In the genomic region with DNA sequence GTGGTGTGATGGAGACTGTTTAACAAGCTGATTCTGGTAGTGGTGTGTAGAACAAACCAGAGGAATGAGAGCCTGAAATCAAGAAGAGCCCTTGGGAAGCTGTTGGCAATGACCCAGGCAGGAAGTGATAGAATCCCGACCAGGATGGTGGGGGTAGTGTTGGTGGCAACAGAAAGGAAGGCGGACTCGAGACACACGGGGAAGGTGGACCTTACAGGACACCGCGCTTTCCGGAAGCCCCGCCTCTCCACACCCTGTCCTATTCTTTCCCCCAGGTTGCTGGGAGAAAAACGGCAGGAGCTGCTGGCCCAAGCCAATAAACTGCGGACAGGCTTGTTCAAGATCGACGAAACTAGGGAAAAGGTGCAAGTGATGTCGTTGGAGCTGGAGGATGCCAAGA, we compare ENCODE assay signal across 15 cellular contexts. TPM values are rescaled to one million over a fixed set of nuclear protein-coding genes. Genes with fewer than 3 reads are reported as not detected.
DNase-seq lines count a peak whose midpoint lies in the region; ATAC-seq and TF ChIP-seq lines count a peak whose summit lies in the region.
"Had no signal": no experiment of that assay in that cellular context is flagged by ENCODE, and none has a peak within 500 bp of the region (broad histone marks: within the 10 kb centered on the region; RNA-seq: fewer than 3 reads in every experiment).

No MANE protein-coding gene starts in this region.

- TF ChIP-seq CTCF in Panc1 (IDR thresholded peaks at IDR 0.05) (no peak), fibroblast of pulmonary artery (IDR thresholded peaks at IDR 0.05; ENCODE audit: low read length, missing control alignments) (no peak), prostate gland (IDR thresholded peaks at IDR 0.05) (no peak)

- H3K27me3 ChIP-seq in Panc1 (ENCODE audit: control insufficient read depth, insufficient read depth, low read length) (no peaks in the 10 kb centered on the region), prostate gland (replicated peaks; ENCODE audit: insufficient read depth) (no peaks in the 10 kb centered on the region), Karpas-422 (ENCODE audit: low read length) (no peaks in the 10 kb centered on the region)
- H3K27me3 ChIP-seq: BLaER1 treated with 17β-estradiol and CSF1 and Interleukin-3, amounts not matched to agents 10 nM and 100 nM; brain microvascular endothelial cell; ovary had no signal

- H3K9me2 ChIP-seq in Karpas-422 (replicated peaks; ENCODE audit: insufficient read depth, low read length): no peaks in the 10 kb centered on the region

- POLR2A ChIA-PET in Panc1 (lab: Charles Lee): no interaction called here

- H3K4me3 ChIP-seq in Panc1 (ENCODE audit: low read depth in 2 of 2, low read length in 2 of 2) (no peak overlapping the region), fibroblast of pulmonary artery (replicated peaks; ENCODE audit: low read depth, low read length) (no peak overlapping the region), prostate gland (no peak overlapping the region), Karpas-422 (ENCODE audit: low read length) (no peak overlapping the region)
- H3K4me3 ChIP-seq: BLaER1 treated with 17β-estradiol and CSF1 and Interleukin-3, amounts not matched to agents 10 nM and 100 nM; ovary had no signal

- WGBS in prostate gland: 17% methylated on average over 13 of the region's 13 CpGs

- in situ Hi-C loops in Panc1 (cut with HindIII; ENCODE audit: low pct_unique_long_range_greater_than_20kb, low sequenced_read_pairs): no loop called here

- H3K4me1 ChIP-seq in Panc1 (ENCODE audit: control insufficient read depth, insufficient read depth, low read length): no peaks in the 10 kb centered on the region; the same call in 1 of the 2 replicates
- no peaks in the 10 kb centered on the region for H3K4me1 ChIP-seq in prostate gland (replicated peaks)
- peaks cover 7% of the 10 kb centered on the region for H3K4me1 ChIP-seq in Karpas-422 (ENCODE audit: low read length)

- no peak overlapping the region for H3K27ac ChIP-seq in Panc1 (ENCODE audit: low read length)
- H3K27ac ChIP-seq in prostate gland: no peak overlapping the region
- H3K27ac ChIP-seq in Karpas-422 (ENCODE audit: low read length): no peak overlapping the region
- H3K27ac ChIP-seq: BLaER1 treated with 17β-estradiol and CSF1 and Interleukin-3, amounts not matched to agents 10 nM and 100 nM; brain microvascular endothelial cell; ovary had no signal

- peak; percentile 60; the same call in 1 of the 2 replicates for ATAC-seq in Panc1

- TF ChIP-seq POLR2A in prostate gland (IDR thresholded peaks at IDR 0.05): no peak

- CTCF ChIA-PET in Panc1 (lab: Charles Lee): interaction anchor here (0.6 kb wide), 1 partner anchor 426 kb away, joined by 4 read pairs; no protein-coding TSS in a partner anchor

- no peak overlapping the region for H2AFZ ChIP-seq in Karpas-422 (ENCODE audit: low read length)

- no peak overlapping the region for H3K9ac ChIP-seq in Karpas-422 (ENCODE audit: low read length)
- H3K9ac ChIP-seq: BLaER1 treated with 17β-estradiol and CSF1 and Interleukin-3, amounts not matched to agents 10 nM and 100 nM had no signal

- H3K36me3 ChIP-seq in Panc1 (ENCODE audit: control insufficient read depth, insufficient read depth, low read length): no peaks in the 10 kb centered on the region
- no peaks in the 10 kb centered on the region for H3K36me3 ChIP-seq in prostate gland
- H3K36me3 ChIP-seq in Karpas-422 (ENCODE audit: insufficient read depth, low read length): no peaks in the 10 kb centered on the region
- H3K36me3 ChIP-seq: BLaER1 treated with 17β-estradiol and CSF1 and Interleukin-3, amounts not matched to agents 10 nM and 100 nM; brain microvascular endothelial cell; ovary had no signal

- no peaks in the 10 kb centered on the region for H4K20me1 ChIP-seq in Karpas-422 (ENCODE audit: insufficient read depth, low read depth, low read length)
- H4K20me1 ChIP-seq: BLaER1 treated with 17β-estradiol and CSF1 and Interleukin-3, amounts not matched to agents 10 nM and 100 nM had no signal

- DNase-seq in ELF-1 (ENCODE audit: low read depth, low spot score) (peak; percentile 28), Panc1 (ENCODE audit: low read depth, low spot score) (no peak), fibroblast of pulmonary artery (ENCODE audit: low read depth) (peak; percentile 31), prostate gland (ENCODE audit: low spot score) (peak; percentile 32), NK-92 (lab: John Stamatoyannopoulos, UW; ENCODE audit: unreplicated experiment) (no peak), DMS 273 (lab: John Stamatoyannopoulos, UW; ENCODE audit: unreplicated experiment) (no peak), Karpas-422 (no peak), amygdala (lab: John Stamatoyannopoulos, UW) (no peak)
- DNase-seq: brain microvascular endothelial cell; hypothalamus; mesenchymal stem cell; ovary; stimulated activated CD4-positive, alpha-beta T cell treated with anti-CD3 and anti-CD28 coated beads, Interleukin-4, amount 100 ng/mL, for 24 hours; stimulated activated naive CD4-positive, alpha-beta T cell treated with Interleukin-2 at 50 U/mL for 16 hours had no signal

- H3K4me2 ChIP-seq in Karpas-422 (ENCODE audit: low read depth, low read length, poor library complexity, severe bottlenecking): no peak overlapping the region
- H3K4me2 ChIP-seq: BLaER1 treated with 17β-estradiol and CSF1 and Interleukin-3, amounts not matched to agents 10 nM and 100 nM had no signal

- H3K9me3 ChIP-seq in Panc1 (ENCODE audit: control insufficient read depth, insufficient read depth, low read depth, low read length) (no peaks in the 10 kb centered on the region), prostate gland (no peaks in the 10 kb centered on the region), Karpas-422 (ENCODE audit: low read length) (no peaks in the 10 kb centered on the region)
- H3K9me3 ChIP-seq: BLaER1 treated with 17β-estradiol and CSF1 and Interleukin-3, amounts not matched to agents 10 nM and 100 nM; ovary had no signal

- intact Hi-C loops in Panc1 (cut with micrococcal nuclease; ENCODE audit: unreplicated experiment): no loop called here
- intact Hi-C loops in prostate gland (cut with DNase I): no loop called here

- no peaks in the 10 kb centered on the region for H3K79me2 ChIP-seq in Karpas-422 (ENCODE audit: low read length)

- no TSS peak for BruUV-seq in Panc1 (replicated peaks; lab: Mats Ljungman, UMichigan)

RNA-seq across cellular contexts. Expression of a gene that starts 30.0 kb away (rescaled TPM):
- 19.9 TPM for total RNA-seq in Panc1 (2021; ENCODE audit: unreplicated experiment)
- polyA plus RNA-seq in Panc1 (2012; ENCODE audit: insufficient read length): 16.0 TPM
- total RNA-seq in prostate gland: 10 to 100 TPM; 12.7 to 30.2 TPM
- total RNA-seq in Karpas-422 (2014; rRNA removed; shearing (Covaris generic); ENCODE audit: low replicate concordance): 11.9 and 34.6 TPM in 2 replicates

RNA-seq across cellular contexts. Expression of a gene that starts 50.9 kb away (rescaled TPM):
- total RNA-seq in Panc1 (2021; ENCODE audit: unreplicated experiment) (1.6 TPM), prostate gland (10 to 100 TPM; 11.1 to 15.7 TPM)
- 1.1 TPM for polyA plus RNA-seq in Panc1 (2012; ENCODE audit: insufficient read length)
- 0.69 and 1.4 TPM in 2 replicates for total RNA-seq in Karpas-422 (2014; rRNA removed; shearing (Covaris generic); ENCODE audit: low replicate concordance)

RNA-seq across cellular contexts. Expression of a gene that starts 53.4 kb away (rescaled TPM):
- total RNA-seq in Panc1 (2021; ENCODE audit: unreplicated experiment) (75.2 TPM), prostate gland (100 to 1,000 TPM in 1 of 2 donors, 10 to 100 TPM in 1; 74.6 to 163 TPM)
- polyA plus RNA-seq in Panc1 (2012; ENCODE audit: insufficient read length): 176 TPM
- 313 and 321 TPM in 2 replicates for total RNA-seq in Karpas-422 (2014; rRNA removed; shearing (Covaris generic); ENCODE audit: low replicate concordance)

RNA-seq across cellular contexts. Expression of a gene that starts 53.8 kb away (rescaled TPM):
- total RNA-seq in Panc1 (2021; ENCODE audit: unreplicated experiment) (8.6 TPM), prostate gland (10 to 100 TPM in 1 of 2 donors, 1 to 10 TPM in 1; 5.7 to 20.8 TPM)
- 9.2 TPM for polyA plus RNA-seq in Panc1 (2012; ENCODE audit: insufficient read length)
- total RNA-seq in Karpas-422 (2014; rRNA removed; shearing (Covaris generic); ENCODE audit: low replicate concordance): 8.5 and 10.9 TPM in 2 replicates

Comparison
In these comparisons a context has a peak if more than half of its experiments do, and no peak if none do; other contexts are left out.
1. DNase-seq: peak in ELF-1 (single experiment), fibroblast of pulmonary artery (single experiment) and prostate gland (single experiment); none in Panc1 (single experiment), NK-92 (single experiment), DMS 273 (single experiment), Karpas-422 (single experiment) and amygdala (0 of 56).